Comparison of ENCODE assay signal across 13 cellular contexts in genomic region chr4:53522334-53522733, GRCh38.
DNase-seq lines count a peak whose midpoint lies in the region; ATAC-seq and TF ChIP-seq lines count a peak whose summit lies in the region.
"Had no signal": no experiment of that assay in that cellular context is flagged by ENCODE, and none has a peak within 500 bp of the region (broad histone marks: within the 10 kb centered on the region; RNA-seq: fewer than 3 reads in every experiment).

No MANE protein-coding gene starts in this region.

- H2BK5ac ChIP-seq in IMR-90 (ENCODE audit: low read depth, low read length, poor library complexity, severe bottlenecking) (no peak overlapping the region), trophoblast cell (ENCODE audit: low read depth, low read length, poor library complexity) (no peak overlapping the region)

- ATAC-seq in IMR-90 (ENCODE audit: low read depth) = peak; percentile 77
- ATAC-seq in aorta (ENCODE audit: low FRiP score) = no peak

- peak overlapping the region; percentile 1 for H3K27ac Mint-ChIP-seq in Caco-2 (ENCODE audit: unreplicated experiment)
- no peak overlapping the region for H3K27ac Mint-ChIP-seq in activated CD4-positive, alpha-beta T cell treated with anti-CD3 and anti-CD28 coated beads, Interleukin-2, amount 10 ng/mL, durations not matched to agents 24 days and 14 days
- H3K27ac Mint-ChIP-seq: B cell; CD4-positive, alpha-beta T cell had no signal

- H3K23ac ChIP-seq in IMR-90 (ENCODE audit: low read depth, low read length) (no peak overlapping the region), trophoblast cell (ENCODE audit: low read length) (no peak overlapping the region)

- H3K56ac ChIP-seq in IMR-90 (ENCODE audit: extremely low read depth, insufficient read depth, low read length) = no peak overlapping the region

- H3K9me1 ChIP-seq in IMR-90 (ENCODE audit: insufficient read depth, low read length) = no peaks in the 10 kb centered on the region; the same call in 1 of the 2 replicates

- H3K9me3 ChIP-seq in Caco-2 = no peaks in the 10 kb centered on the region
- H3K9me3 ChIP-seq in IMR-90 (ENCODE audit: control insufficient read depth, insufficient read depth, low read length) = no peaks in the 10 kb centered on the region
- H3K9me3 ChIP-seq in trophoblast cell (ENCODE audit: insufficient read depth, low read depth, low read length) = no peaks in the 10 kb centered on the region
- no peaks in the 10 kb centered on the region for H3K9me3 ChIP-seq in aorta (ENCODE audit: control insufficient read depth, low read length)
- H3K9me3 ChIP-seq: HAP-1 had no signal

- no peaks in the 10 kb centered on the region for H4K20me1 ChIP-seq in IMR-90 (ENCODE audit: insufficient read depth, low read length)

- intact Hi-C loops in Caco-2 (cut with micrococcal nuclease; ENCODE audit: unreplicated experiment) = loop anchor here (5.0 kb wide), 1 partner anchor 120 kb away; no protein-coding TSS in a partner anchor
- intact Hi-C loops in IMR-90 (cut with micrococcal nuclease) = no loop called here
- intact Hi-C loops in aorta (cut with DNase I) = no loop called here
- intact Hi-C loops in activated CD4-positive, alpha-beta T cell treated with anti-CD3 and anti-CD28 coated beads, Interleukin-2, amount 10 ng/mL, durations not matched to agents 24 days and 14 days (cut with micrococcal nuclease) = no loop called here

- no peaks in the 10 kb centered on the region for H3K27me3 ChIP-seq in Caco-2 (replicated peaks; ENCODE audit: control insufficient read depth, insufficient read depth, low read length)
- H3K27me3 ChIP-seq in IMR-90 (ENCODE audit: control insufficient read depth, insufficient read depth, low read length) = no peaks in the 10 kb centered on the region
- no peaks in the 10 kb centered on the region for H3K27me3 ChIP-seq in trophoblast cell (ENCODE audit: insufficient read depth, low read length)
- no peaks in the 10 kb centered on the region for H3K27me3 ChIP-seq in aorta (ENCODE audit: control insufficient read depth in 1 of 2, insufficient read depth in 2 of 2, low read length in 1 of 2)

- no peak overlapping the region for H2BK20ac ChIP-seq in IMR-90 (ENCODE audit: low read depth, low read length)

- no peak overlapping the region for H4K12ac ChIP-seq in trophoblast cell (ENCODE audit: low read depth, low read length)

- no peak overlapping the region for H4K8ac ChIP-seq in IMR-90 (ENCODE audit: low read depth in 2 of 2, low read length in 2 of 2)
- no peak overlapping the region for H4K8ac ChIP-seq in trophoblast cell (ENCODE audit: low read depth, low read length)

- no peak for TF ChIP-seq POLR2A in IMR-90 (IDR thresholded peaks at IDR 0.05; ENCODE audit: low read depth, low read length)

- H3K27ac ChIP-seq in IMR-90 (ENCODE audit: insufficient read depth, low read length) (no peak overlapping the region), trophoblast cell (ENCODE audit: low read depth, low read length) (peak overlapping the region; percentile 64), aorta (ENCODE audit: low read depth in 1 of 2, low read length in 2 of 2) (no peak overlapping the region)

- H3K4me1 Mint-ChIP-seq in Caco-2 (ENCODE audit: low read depth, unreplicated experiment) = peaks cover 6% of the 10 kb centered on the region
- no peaks in the 10 kb centered on the region for H3K4me1 Mint-ChIP-seq in activated CD4-positive, alpha-beta T cell treated with anti-CD3 and anti-CD28 coated beads, Interleukin-2, amount 10 ng/mL, durations not matched to agents 24 days and 14 days
- H3K4me1 Mint-ChIP-seq: B cell had no signal

- no peak overlapping the region for H2AK5ac ChIP-seq in IMR-90 (ENCODE audit: low read depth, low read length)
- no peak overlapping the region for H2AK5ac ChIP-seq in trophoblast cell (ENCODE audit: low read length)

- no peak overlapping the region for H3K4ac ChIP-seq in IMR-90 (ENCODE audit: low read depth, low read length)
- H3K4ac ChIP-seq in trophoblast cell (ENCODE audit: low read depth, low read length) = no peak overlapping the region

- H3K18ac ChIP-seq in IMR-90 (ENCODE audit: low read depth, low read length) = peak overlapping the region; percentile 46; the same call in 1 of the 2 replicates
- no peak overlapping the region for H3K18ac ChIP-seq in trophoblast cell (ENCODE audit: low read length)

- no peak overlapping the region for H2AFZ ChIP-seq in IMR-90 (replicated peaks; ENCODE audit: low read length, poor library complexity)
- H2AFZ ChIP-seq in trophoblast cell (ENCODE audit: insufficient read depth, low read length, poor library complexity) = no peak overlapping the region

- no peak overlapping the region for H2AK9ac ChIP-seq in IMR-90 (replicated peaks; ENCODE audit: low read depth, low read length, poor library complexity)

- no peaks in the 10 kb centered on the region for H3K79me1 ChIP-seq in IMR-90 (ENCODE audit: low read depth in 1 of 2, low read length in 2 of 2)
- peaks cover 14% of the 10 kb centered on the region for H3K79me1 ChIP-seq in trophoblast cell (ENCODE audit: low read length)

- no peak overlapping the region for H2BK12ac ChIP-seq in trophoblast cell (ENCODE audit: low read length)

- no peaks in the 10 kb centered on the region for H3K9me3 Mint-ChIP-seq in Caco-2 (ENCODE audit: unreplicated experiment)
- no peaks in the 10 kb centered on the region for H3K9me3 Mint-ChIP-seq in activated CD4-positive, alpha-beta T cell treated with anti-CD3 and anti-CD28 coated beads, Interleukin-2, amount 10 ng/mL, durations not matched to agents 24 days and 14 days
- H3K9me3 Mint-ChIP-seq: CD4-positive, alpha-beta T cell had no signal

- H3K27me3 Mint-ChIP-seq in Caco-2 (ENCODE audit: insufficient read depth, unreplicated experiment) = no peaks in the 10 kb centered on the region
- H3K27me3 Mint-ChIP-seq in activated CD4-positive, alpha-beta T cell treated with anti-CD3 and anti-CD28 coated beads, Interleukin-2, amount 10 ng/mL, durations not matched to agents 24 days and 14 days = peaks cover 14% of the 10 kb centered on the region

- in situ Hi-C loops in IMR-90 (cut with MboI; ENCODE audit: low sequenced_read_pairs) = no loop called here

- H3K14ac ChIP-seq in IMR-90 (replicated peaks; ENCODE audit: low read depth, low read length) = no peak overlapping the region; the same call in 1 of the 2 replicates
- no peak overlapping the region for H3K14ac ChIP-seq in trophoblast cell (ENCODE audit: low read length)

- H3K9ac ChIP-seq in IMR-90 (ENCODE audit: low read depth, low read length) = no peak overlapping the region
- no peak overlapping the region for H3K9ac ChIP-seq in trophoblast cell (ENCODE audit: low read length)

- H3K36me3 Mint-ChIP-seq in Caco-2 (ENCODE audit: insufficient read depth, unreplicated experiment) = no peaks in the 10 kb centered on the region
- H3K36me3 Mint-ChIP-seq in activated CD4-positive, alpha-beta T cell treated with anti-CD3 and anti-CD28 coated beads, Interleukin-2, amount 10 ng/mL, durations not matched to agents 24 days and 14 days (ENCODE audit: low read depth) = no peaks in the 10 kb centered on the region

- no peak for TF ChIP-seq RAD21 in IMR-90 (IDR thresholded peaks at IDR 0.05; ENCODE audit: low read length)

- POLR2A ChIA-PET in Caco-2 (lab: Charles Lee) = no interaction called here
- POLR2A ChIA-PET in IMR-90 (lab: Charles Lee; ENCODE audit: unreplicated experiment) = no interaction called here

- H2BK120ac ChIP-seq in IMR-90 (ENCODE audit: low read depth, low read length) (no peak overlapping the region), trophoblast cell (ENCODE audit: insufficient read depth, low read length, poor library complexity) (no peak overlapping the region)

- BruUV-seq in Caco-2 (replicated peaks; lab: Mats Ljungman, UMichigan) = no TSS peak
- no TSS peak for BruUV-seq in IMR-90 (replicated peaks; lab: Mats Ljungman, UMichigan)

- H3K36me3 ChIP-seq in Caco-2 (ENCODE audit: control insufficient read depth, insufficient read depth, low read length) (no peaks in the 10 kb centered on the region), IMR-90 (ENCODE audit: control insufficient read depth, insufficient read depth, low read length) (no peaks in the 10 kb centered on the region), trophoblast cell (ENCODE audit: control insufficient read depth in 1 of 2, insufficient read depth in 2 of 2, low read length in 2 of 2) (no peaks in the 10 kb centered on the region), aorta (ENCODE audit: control insufficient read depth in 1 of 2, insufficient read depth in 2 of 2, low read length in 1 of 2) (no peaks in the 10 kb centered on the region)
- H3K36me3 ChIP-seq: HAP-1 had no signal

- H3K4me3 Mint-ChIP-seq in Caco-2 (ENCODE audit: unreplicated experiment) = no peak overlapping the region
- no peak overlapping the region for H3K4me3 Mint-ChIP-seq in activated CD4-positive, alpha-beta T cell treated with anti-CD3 and anti-CD28 coated beads, Interleukin-2, amount 10 ng/mL, durations not matched to agents 24 days and 14 days
- H3K4me3 Mint-ChIP-seq: B cell; CD4-positive, alpha-beta T cell had no signal

- CTCF ChIA-PET in Caco-2 (lab: Charles Lee) (no interaction called here), IMR-90 (lab: Yijun Ruan, JAX) (no interaction called here)

- peaks cover 11% of the 10 kb centered on the region for H3K4me1 ChIP-seq in Caco-2
- peaks cover 5% of the 10 kb centered on the region for H3K4me1 ChIP-seq in IMR-90 (ENCODE audit: control insufficient read depth, insufficient read depth, low read length)
- peaks cover 24 to 35% of the 10 kb centered on the region in 2 experiments for H3K4me1 ChIP-seq in trophoblast cell (ENCODE audit: control insufficient read depth in 1 of 2, insufficient read depth in 2 of 2, low read length in 2 of 2)
- no peaks in the 10 kb centered on the region for H3K4me1 ChIP-seq in aorta (ENCODE audit: control insufficient read depth in 1 of 2, insufficient read depth in 2 of 2, low read length in 2 of 2)
- H3K4me1 ChIP-seq: HAP-1 had no signal

- H2BK15ac ChIP-seq in IMR-90 (ENCODE audit: low read depth, low read length) = no peak overlapping the region

- peaks cover 1% of the 10 kb centered on the region for H3K79me2 ChIP-seq in trophoblast cell (ENCODE audit: control insufficient read depth, insufficient read depth, low read length, poor library complexity)

- dilution Hi-C loops in IMR-90 (cut with HindIII; ENCODE audit: low sequenced_read_pairs, unreplicated experiment) = no loop called here

- no peak overlapping the region for H3K4me3 ChIP-seq in Caco-2 (ENCODE audit: low read depth, low read length)
- no peak overlapping the region for H3K4me3 ChIP-seq in IMR-90 (ENCODE audit: insufficient read depth, low read depth, low read length)
- H3K4me3 ChIP-seq in epithelial cell of esophagus (ENCODE audit: low read length) = no peak overlapping the region
- no peak overlapping the region for H3K4me3 ChIP-seq in trophoblast cell (ENCODE audit: low read depth, low read length)
- no peak overlapping the region for H3K4me3 ChIP-seq in aorta (ENCODE audit: low read length in 2 of 2)
- H3K4me3 ChIP-seq: HAP-1 had no signal

- H4K91ac ChIP-seq in IMR-90 (ENCODE audit: insufficient read depth, low read depth, low read length) (no peak overlapping the region), trophoblast cell (ENCODE audit: low read depth, low read length) (no peak overlapping the region)

- DNase-seq in Caco-2 = peak in 1 of 2 experiments; percentile 34
- DNase-seq in IMR-90 = peak; percentile 32
- peak; percentile 72 for DNase-seq in epithelial cell of esophagus (ENCODE audit: low read depth)
- no peak for DNase-seq in trophoblast cell
- DNase-seq in aorta = no peak
- no peak for DNase-seq in GM19240 (ENCODE audit: insufficient read length, low spot score)
- DNase-seq in activated CD4-positive, alpha-beta T cell treated with anti-CD3 and anti-CD28 coated beads, Interleukin-2, amount 10 ng/mL, durations not matched to agents 24 days and 14 days = no peak
- DNase-seq: C1 segment of cervical spinal cord; CD4-positive, alpha-beta T cell; DND-41; GDM1 had no signal

- H3K4me2 ChIP-seq in IMR-90 (ENCODE audit: low read depth, low read length) (no peak overlapping the region), trophoblast cell (ENCODE audit: low read length) (no peak overlapping the region)

- no peak overlapping the region for H4K5ac ChIP-seq in IMR-90 (ENCODE audit: low read depth, low read length)

- TF ChIP-seq CTCF in Caco-2 (IDR thresholded peaks at IDR 0.05; ENCODE audit: insufficient read depth in 1 of 2, low read depth in 1 of 2, low read length in 1 of 2, severe bottlenecking in 1 of 2, unreplicated experiment in 1 of 2) (no peak), IMR-90 (conservative IDR thresholded peaks at IDR 0.05; ENCODE audit: low read depth, low read length) (no peak), epithelial cell of esophagus (IDR thresholded peaks at IDR 0.05; ENCODE audit: insufficient read depth, low read depth, low read length, missing control alignments) (no peak)

Comparison
In these comparisons a context has a peak if more than half of its experiments do, and no peak if none do; other contexts are left out.
1. DNase-seq: peak in IMR-90 (single experiment) and epithelial cell of esophagus (single experiment); none in trophoblast cell (0 of 2), aorta (0 of 2), GM19240 (single experiment) and activated CD4-positive, alpha-beta T cell treated with anti-CD3 and anti-CD28 coated beads, Interleukin-2, amount 10 ng/mL, durations not matched to agents 24 days and 14 days (single experiment).